ENCODE assay signal across 1 cellular context in genomic region chr19:42282036-42282762, GRCh38.
TF ChIP-seq lines count a peak whose summit lies in the region.

No MANE protein-coding gene starts in this region.

TF ChIP-seq in Ishikawa, 13 proteins besides CTCF, POLR2A, EP300 and RAD21 (continued from another document):
- TF ChIP-seq REST (IDR thresholded peaks at IDR 0.05; ENCODE audit: low read depth) (no peak), ZBTB7A (IDR thresholded peaks at IDR 0.05; ENCODE audit: low read depth) (peak; percentile 19; the same call in 1 of the 2 replicates)
- TF ChIP-seq, protein P1, sequence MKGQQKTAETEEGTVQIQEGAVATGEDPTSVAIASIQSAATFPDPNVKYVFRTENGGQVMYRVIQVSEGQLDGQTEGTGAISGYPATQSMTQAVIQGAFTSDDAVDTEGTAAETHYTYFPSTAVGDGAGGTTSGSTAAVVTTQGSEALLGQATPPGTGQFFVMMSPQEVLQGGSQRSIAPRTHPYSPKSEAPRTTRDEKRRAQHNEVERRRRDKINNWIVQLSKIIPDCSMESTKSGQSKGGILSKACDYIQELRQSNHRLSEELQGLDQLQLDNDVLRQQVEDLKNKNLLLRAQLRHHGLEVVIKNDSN (IDR thresholded peaks at IDR 0.05) = no peak
TF ChIP-seq in Ishikawa: peak in this region for 1.
